Comparison of ENCODE assay signal across 1 cellular context in the genomic region with DNA sequence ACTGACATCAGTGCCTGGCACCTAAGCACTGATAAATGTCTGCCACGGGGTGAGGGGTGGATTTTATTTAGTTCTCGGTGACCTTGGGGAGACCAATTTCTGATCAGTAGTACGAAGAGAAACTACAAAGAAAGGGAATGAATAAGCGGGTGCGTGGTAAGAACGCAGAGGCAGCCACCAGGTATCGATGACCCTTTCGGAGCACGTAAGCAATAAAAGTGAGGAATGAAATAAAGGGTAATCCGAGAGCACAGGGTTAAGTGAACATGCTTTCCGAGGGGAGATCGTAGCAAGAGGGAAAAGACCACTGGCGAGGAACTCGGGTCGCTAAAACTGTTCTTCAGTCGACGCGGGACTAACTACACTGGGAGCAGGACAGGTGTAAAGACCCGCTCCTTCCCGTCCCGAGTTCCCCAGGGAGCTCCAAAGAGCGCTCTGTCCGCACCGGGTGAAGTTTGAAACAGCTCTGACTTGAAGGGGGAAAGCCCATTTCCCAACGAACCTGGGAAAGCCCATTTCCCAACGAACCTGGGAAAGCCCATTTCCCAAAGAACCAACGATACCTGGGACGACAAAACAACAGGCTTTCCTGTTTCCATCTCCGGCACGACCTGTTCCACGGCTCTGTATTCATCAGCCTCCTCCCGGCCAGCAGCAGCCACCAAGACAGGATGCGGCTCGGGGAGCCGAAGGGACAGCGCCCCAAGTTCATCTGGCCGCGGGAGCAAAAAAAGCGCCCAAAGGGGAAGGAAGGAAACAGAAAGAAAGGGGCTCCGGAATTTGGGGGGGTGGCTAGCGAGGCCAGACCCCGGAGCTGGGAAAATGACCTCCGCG.
TF ChIP-seq lines count a peak whose summit lies in the region.

No MANE protein-coding gene starts in this region.

TF ChIP-seq in GM12878, 131 proteins besides CTCF, POLR2A, EP300 and RAD21:
- TF ChIP-seq RCOR1 (conservative IDR thresholded peaks at IDR 0.05; ENCODE audit: low read depth, low read length) (no peak), EED (IDR thresholded peaks at IDR 0.05; ENCODE audit: low read depth) (peak; percentile 42; the same call in 1 of the 2 replicates), BHLHE40 (IDR thresholded peaks at IDR 0.05; ENCODE audit: borderline replicate concordance in 1 of 2, low read depth in 2 of 2, low read length in 1 of 2) (no peak), SUZ12 (IDR thresholded peaks at IDR 0.05; ENCODE audit: unreplicated experiment) (peak; percentile 21)
